ENCODE assay signal across 6 cellular contexts in the genomic region with DNA sequence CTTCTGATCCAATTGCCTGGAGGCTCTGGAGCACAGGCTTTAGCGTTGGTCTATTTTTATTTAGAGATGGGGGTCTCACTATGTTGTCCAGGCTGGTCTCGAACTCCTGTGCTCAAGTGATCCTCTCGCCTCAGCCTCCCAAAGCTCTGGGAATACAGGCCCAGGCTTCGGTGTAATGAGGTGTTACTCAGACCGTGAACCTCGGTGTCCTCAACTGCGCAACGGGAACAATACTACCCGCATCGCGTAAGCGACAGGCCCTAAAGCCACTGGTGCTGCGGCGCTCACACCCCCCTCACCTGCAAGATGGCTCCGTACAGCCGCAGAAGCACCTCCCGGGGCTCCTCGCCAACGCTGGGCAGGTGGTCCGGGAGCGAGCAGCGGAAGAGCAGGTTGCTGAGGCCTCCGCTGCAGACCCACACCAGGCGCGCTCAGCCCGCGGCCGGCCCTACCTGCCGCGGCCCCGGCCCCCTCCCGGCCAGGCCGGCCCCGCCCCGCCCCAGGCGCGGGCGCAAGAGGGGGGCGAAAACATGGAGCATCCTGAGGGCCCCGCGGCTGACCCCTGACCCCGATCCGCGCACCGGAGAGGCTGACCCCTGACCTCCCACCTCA. TPM values are rescaled to one million over a fixed set of nuclear protein-coding genes. Genes with fewer than 3 reads are reported as not detected.
DNase-seq lines count a peak whose midpoint lies in the region; TF ChIP-seq lines count a peak whose summit lies in the region.

No MANE protein-coding gene starts in this region.

- H3K27me3 ChIP-seq in breast epithelium: no peaks in the 10 kb centered on the region
- H3K27me3 ChIP-seq in neural progenitor cell: no peaks in the 10 kb centered on the region

- H3K9me3 ChIP-seq in breast epithelium (no peaks in the 10 kb centered on the region), neural progenitor cell (ENCODE audit: low read depth) (no peaks in the 10 kb centered on the region)

- TF ChIP-seq POLR2A in breast epithelium (IDR thresholded peaks at IDR 0.05): no peak

- TF ChIP-seq CTCF in GM10266 (IDR thresholded peaks at IDR 0.05; ENCODE audit: control insufficient read depth, insufficient read depth, low read depth, missing control alignments) (no peak), breast epithelium (IDR thresholded peaks at IDR 0.05) (no peak), neural progenitor cell (IDR thresholded peaks at IDR 0.05) (no peak)

- peak overlapping the region; percentile 95 to 97 for H3K27ac ChIP-seq in breast epithelium
- peak overlapping the region; percentile 91 for H3K27ac ChIP-seq in neural progenitor cell

- H3K4me1 ChIP-seq in breast epithelium (peaks cover 0 to 8% of the 10 kb centered on the region in 2 donors), neural progenitor cell (peaks cover 4% of the 10 kb centered on the region)

- intact Hi-C loops in breast epithelium (cut with DNase I; ENCODE audit: low total_unique reads): loop anchor here (5.0 kb wide), 1 partner anchor 55 kb away; the partner anchor contains the start of gene SCO2

- H4K20me1 ChIP-seq in neural progenitor cell (ENCODE audit: low read depth): no peaks in the 10 kb centered on the region

- H3F3A ChIP-seq in neural progenitor cell (ENCODE audit: low read depth): peaks cover 19% of the 10 kb centered on the region

- peak overlapping the region; percentile 75 to 86 (median 83) for H3K4me3 ChIP-seq in breast epithelium
- H3K4me3 ChIP-seq in neural progenitor cell: peak overlapping the region; percentile 72

- H3K9me3 Mint-ChIP-seq in neural progenitor cell: no peaks in the 10 kb centered on the region

- no peaks in the 10 kb centered on the region for H3K36me3 ChIP-seq in breast epithelium
- H3K36me3 ChIP-seq in neural progenitor cell: no peaks in the 10 kb centered on the region

- peak overlapping the region; percentile 75 for H3K9ac ChIP-seq in neural progenitor cell

- peaks cover 5% of the 10 kb centered on the region for H3K36me3 Mint-ChIP-seq in neural progenitor cell

- peak overlapping the region; percentile 94 for H3K4me3 Mint-ChIP-seq in neural progenitor cell

- H3K4me2 ChIP-seq in neural progenitor cell: peak overlapping the region; percentile 94

- DNase-seq in GM10266 (ENCODE audit: extremely low spot score): peak; percentile 59
- DNase-seq in LoVo (ENCODE audit: low spot score): peak; percentile 31
- no peak for DNase-seq in breast epithelium (ENCODE audit: low spot score in 2 of 2)
- no peak for DNase-seq in neural progenitor cell (ENCODE audit: low spot score)
- no peak for DNase-seq in epidermal melanocyte (ENCODE audit: insufficient read length, low spot score)
- DNase-seq in middle frontal gyrus (ENCODE audit: extremely low spot score, low spot score): no peak

- H3K4me1 Mint-ChIP-seq in neural progenitor cell: peaks cover 6% of the 10 kb centered on the region

- H2AFZ ChIP-seq in neural progenitor cell (replicated peaks): no peak overlapping the region

- peaks cover 9% of the 10 kb centered on the region for H3K27me3 Mint-ChIP-seq in neural progenitor cell (ENCODE audit: insufficient read depth, low read depth)

- peaks cover 12% of the 10 kb centered on the region for H3K79me2 ChIP-seq in neural progenitor cell (ENCODE audit: low read depth)

- peak overlapping the region; percentile 76 for H3K27ac Mint-ChIP-seq in neural progenitor cell

RNA-seq across cellular contexts. Expression of gene CHKB, which starts 0.6 kb away (rescaled TPM):
- total RNA-seq in breast epithelium (10 to 100 TPM; 53.9 to 77.6 (median 71.4) TPM), neural progenitor cell (ENCODE audit: low replicate concordance) (67.4 and 93.9 TPM in 2 replicates)

RNA-seq across cellular contexts. Expression of gene CPT1B, which starts 3.8 kb away (rescaled TPM):
- 10 to 100 TPM; 13.6 to 40.0 (median 39.4) TPM for total RNA-seq in breast epithelium
- total RNA-seq in neural progenitor cell (ENCODE audit: low replicate concordance): 33.9 and 49.6 TPM in 2 replicates

RNA-seq across cellular contexts. Expression of gene MAPK8IP2, which starts 18.5 kb away (rescaled TPM):
- total RNA-seq in breast epithelium: 1 to 10 TPM; 1.9 to 2.2 (median 2.0) TPM
- 0.74 TPM in 1 of 2 replicates, not detected in the other for total RNA-seq in neural progenitor cell (ENCODE audit: low replicate concordance)

RNA-seq across cellular contexts. Expression of gene SYCE3, which starts 19.3 kb away (rescaled TPM):
- total RNA-seq in breast epithelium (not detected), neural progenitor cell (ENCODE audit: low replicate concordance) (2.8 TPM in 1 of 2 replicates, not detected in the other)

RNA-seq across cellular contexts. Expression of gene KLHDC7B, which starts 36.4 kb away (rescaled TPM):
- under 1 TPM; 0.16 to 0.33 (median 0.29) TPM for total RNA-seq in breast epithelium
- total RNA-seq in neural progenitor cell (ENCODE audit: low replicate concordance): not detected in 2 replicates

Comparison
In these comparisons a context has a peak if more than half of its experiments do, and no peak if none do; other contexts are left out.
1. DNase-seq: peak in GM10266 (single experiment) and LoVo (single experiment); none in breast epithelium (0 of 2), neural progenitor cell (single experiment), epidermal melanocyte (single experiment) and middle frontal gyrus (single experiment).